In the genomic region with DNA sequence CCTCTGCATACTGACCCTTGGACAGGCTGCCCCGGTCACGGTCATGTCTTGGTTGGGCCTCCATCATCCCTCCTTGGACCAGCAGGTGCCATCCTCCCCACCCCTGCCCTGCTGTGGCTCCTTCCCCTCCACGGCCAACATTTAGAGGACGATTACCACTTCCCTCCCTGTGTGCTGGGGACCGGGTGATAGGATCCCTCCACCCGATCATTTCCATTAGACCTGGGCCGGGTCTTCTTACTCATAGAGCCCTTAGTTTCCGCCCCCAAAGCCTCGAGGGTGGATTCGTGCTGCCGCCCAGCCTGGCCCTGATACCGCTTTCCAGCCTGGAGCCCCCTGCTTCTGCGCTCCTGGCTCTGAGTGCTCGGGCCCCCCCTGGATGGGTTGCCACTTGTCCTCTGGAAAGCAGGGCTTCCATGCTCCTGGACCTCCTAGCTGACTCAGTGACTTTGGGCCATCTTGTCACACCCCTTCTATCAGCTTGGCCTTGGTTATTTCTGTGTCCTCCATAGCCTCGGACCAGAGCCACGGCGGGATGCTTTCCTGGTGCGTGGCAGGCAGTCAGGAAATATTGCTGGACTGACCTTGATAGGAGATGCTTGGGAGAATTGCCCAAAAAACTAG, we compare ENCODE assay signal across 21 cellular contexts.
DNase-seq lines count a peak whose midpoint lies in the region; ATAC-seq and TF ChIP-seq lines count a peak whose summit lies in the region.
"Had no signal": no experiment of that assay in that cellular context is flagged by ENCODE, and none has a peak within 500 bp of the region (broad histone marks: within the 10 kb centered on the region; RNA-seq: fewer than 3 reads in every experiment).

No MANE protein-coding gene starts in this region.

- no peak overlapping the region for H4K91ac ChIP-seq in neuronal stem cell (ENCODE audit: low read depth, low read length, poor library complexity)

- no peak for TF ChIP-seq CTCF in RWPE1 (conservative IDR thresholded peaks at IDR 0.05; ENCODE audit: low read depth)
- TF ChIP-seq CTCF in endodermal cell (conservative IDR thresholded peaks at IDR 0.05), result no peak

- no peak for ATAC-seq in HG02588 (IDR thresholded peaks at IDR 0.05; ENCODE audit: unreplicated experiment)
- no peak for ATAC-seq in stimulated activated memory B cell treated with anti-CD40 and anti-IgM and Interleukin-4, amounts not matched to agents 10 μg/mL and 1 μg/mL and 100 μg/mL, for 72 hours
- ATAC-seq: GM23338 had no signal

- no peaks in the 10 kb centered on the region for H3K36me3 ChIP-seq in BLaER1 treated with 17β-estradiol and CSF1 and Interleukin-3, amounts not matched to agents 10 nM and 100 nM
- peaks cover 11% of the 10 kb centered on the region for H3K36me3 ChIP-seq in endodermal cell (ENCODE audit: control insufficient read depth, insufficient read depth, low read length)
- no peaks in the 10 kb centered on the region for H3K36me3 ChIP-seq in neuronal stem cell (replicated peaks in 1 of 2; ENCODE audit: control insufficient read depth in 2 of 2, insufficient read depth in 2 of 2, low read length in 2 of 2)
- no peaks in the 10 kb centered on the region for H3K36me3 ChIP-seq in CD4-positive, alpha-beta memory T cell (ENCODE audit: insufficient read depth, low read length)
- H3K36me3 ChIP-seq: breast epithelium had no signal

- H3K18ac ChIP-seq in neuronal stem cell (ENCODE audit: low read length), result no peak overlapping the region

- no peak overlapping the region for H2BK12ac ChIP-seq in neuronal stem cell (ENCODE audit: low read length)

- peaks cover 49 to 84% (median 63%) of the 10 kb centered on the region in 10 experiments for H3K4me1 ChIP-seq in BLaER1 treated with 17β-estradiol and CSF1 and Interleukin-3, amounts not matched to agents 10 nM and 100 nM
- H3K4me1 ChIP-seq in endodermal cell (ENCODE audit: control insufficient read depth, insufficient read depth, low read length) (peaks cover 1% of the 10 kb centered on the region), neuronal stem cell (ENCODE audit: control insufficient read depth in 2 of 2, insufficient read depth in 1 of 2, low read depth in 1 of 2, low read length in 2 of 2) (peaks cover 0 to 18% of the 10 kb centered on the region in 2 donors)
- no peaks in the 10 kb centered on the region for H3K4me1 ChIP-seq in CD4-positive, alpha-beta memory T cell (ENCODE audit: insufficient read depth, low read length)

- no peak overlapping the region for H2BK15ac ChIP-seq in neuronal stem cell (ENCODE audit: low read length)

- no peak overlapping the region for H3K27ac Mint-ChIP-seq in endodermal cell
- no peak overlapping the region for H3K27ac Mint-ChIP-seq in CD4-positive, alpha-beta memory T cell
- H3K27ac Mint-ChIP-seq in stimulated activated memory B cell treated with anti-CD40 and anti-IgM and Interleukin-4, amounts not matched to agents 10 μg/mL and 1 μg/mL and 100 μg/mL, for 72 hours, result no peak overlapping the region
- H3K27ac Mint-ChIP-seq: GM23338 had no signal

- no peaks in the 10 kb centered on the region for H3K9me3 ChIP-seq in BLaER1 treated with 17β-estradiol and CSF1 and Interleukin-3, amounts not matched to agents 10 nM and 100 nM (replicated peaks in 1 of 11)
- H3K9me3 ChIP-seq in endodermal cell (ENCODE audit: control insufficient read depth, low read length) (no peaks in the 10 kb centered on the region), neuronal stem cell (replicated peaks in 1 of 2; ENCODE audit: control insufficient read depth in 2 of 2, insufficient read depth in 1 of 2, low read depth in 1 of 2, low read length in 2 of 2) (peaks cover 0 to 2% of the 10 kb centered on the region in 2 donors)
- H3K9me3 ChIP-seq in CD4-positive, alpha-beta memory T cell (ENCODE audit: control insufficient read depth in 1 of 2, low read length in 2 of 2), result no peaks in the 10 kb centered on the region
- H3K9me3 ChIP-seq: breast epithelium, MG63, testis had no signal

- no peak overlapping the region for H3K27ac ChIP-seq in BLaER1 treated with 17β-estradiol and CSF1 and Interleukin-3, amounts not matched to agents 10 nM and 100 nM
- H3K27ac ChIP-seq in RWPE1, result peak overlapping the region; percentile 84
- no peak overlapping the region for H3K27ac ChIP-seq in endodermal cell (ENCODE audit: low read depth, low read length)
- H3K27ac ChIP-seq in neuronal stem cell (replicated peaks; ENCODE audit: low read length), result no peak overlapping the region
- no peak overlapping the region for H3K27ac ChIP-seq in CD4-positive, alpha-beta memory T cell (ENCODE audit: low read depth, low read length)
- H3K27ac ChIP-seq: testis had no signal

- H3K27me3 Mint-ChIP-seq in endodermal cell (ENCODE audit: insufficient read depth), result no peaks in the 10 kb centered on the region
- H3K27me3 Mint-ChIP-seq in CD4-positive, alpha-beta memory T cell, result peaks cover 0 to 1% of the 10 kb centered on the region in 2 donors
- H3K27me3 Mint-ChIP-seq in stimulated activated memory B cell treated with anti-CD40 and anti-IgM and Interleukin-4, amounts not matched to agents 10 μg/mL and 1 μg/mL and 100 μg/mL, for 72 hours, result no peaks in the 10 kb centered on the region

- no peak overlapping the region for H4K8ac ChIP-seq in neuronal stem cell (ENCODE audit: low read depth, low read length)

- no peak overlapping the region for H2AFZ ChIP-seq in neuronal stem cell (ENCODE audit: low read length)
- H2AFZ ChIP-seq: GM23338 had no signal

- H3K36me3 Mint-ChIP-seq in endodermal cell (ENCODE audit: low read depth), result peaks cover 15% of the 10 kb centered on the region
- H3K36me3 Mint-ChIP-seq in CD4-positive, alpha-beta memory T cell, result no peaks in the 10 kb centered on the region
- H3K36me3 Mint-ChIP-seq in stimulated activated memory B cell treated with anti-CD40 and anti-IgM and Interleukin-4, amounts not matched to agents 10 μg/mL and 1 μg/mL and 100 μg/mL, for 72 hours, result peaks cover 17% of the 10 kb centered on the region

- CTCF ChIA-PET in RWPE1 (lab: Yijun Ruan, JAX), result no interaction called here
- CTCF ChIA-PET in CD4-positive, alpha-beta memory T cell (lab: Charles Lee; ENCODE audit: partially characterized antibody), result no interaction called here

- H4K20me1 ChIP-seq in BLaER1 treated with 17β-estradiol and CSF1 and Interleukin-3, amounts not matched to agents 10 nM and 100 nM, result no peaks in the 10 kb centered on the region; a peak in 2 of 22 replicates

- 89 to 90% methylated on average over 15 to 18 of the region's 18 CpGs for WGBS in endodermal cell (ENCODE audit: insufficient coverage in 1 of 2, insufficient read length in 1 of 2), 2 experiments
- WGBS in neuronal stem cell (ENCODE audit: extremely low coverage in 2 of 2, insufficient read length in 2 of 2, insufficient replicate concordance in 1 of 2), 2 donors, result no CpG with 5 or more reads among the region's 18 CpGs

- peak overlapping the region; percentile 3 for H2BK120ac ChIP-seq in neuronal stem cell (ENCODE audit: low read depth, low read length)

- H3K4me3 ChIP-seq in BLaER1 treated with 17β-estradiol and CSF1 and Interleukin-3, amounts not matched to agents 10 nM and 100 nM, result no peak overlapping the region
- H3K4me3 ChIP-seq in endodermal cell (ENCODE audit: low read length), result no peak overlapping the region
- no peak overlapping the region for H3K4me3 ChIP-seq in neuronal stem cell (ENCODE audit: low read length in 2 of 2)
- H3K4me3 ChIP-seq in CD4-positive, alpha-beta memory T cell (ENCODE audit: low read length in 2 of 2), result no peak overlapping the region
- H3K4me3 ChIP-seq: breast epithelium, GM23338, lung, MG63, testis had no signal

- H3K9ac ChIP-seq in BLaER1 treated with 17β-estradiol and CSF1 and Interleukin-3, amounts not matched to agents 10 nM and 100 nM, result no peak overlapping the region
- H3K9ac ChIP-seq in endodermal cell (ENCODE audit: extremely low read depth, low read length, poor library complexity, severe bottlenecking) (no peak overlapping the region), neuronal stem cell (ENCODE audit: low read depth, low read length, poor library complexity) (no peak overlapping the region)

- POLR2A ChIA-PET in RWPE1 (lab: Yijun Ruan, JAX; ENCODE audit: low non-redundant PET), result no interaction called here
- POLR2A ChIA-PET in CD4-positive, alpha-beta memory T cell (lab: Charles Lee; ENCODE audit: partially characterized antibody), result no interaction called here

- H3K79me1 ChIP-seq in neuronal stem cell (ENCODE audit: low read depth, low read length), result no peaks in the 10 kb centered on the region

- peak overlapping the region; percentile 81 for H2AK5ac ChIP-seq in neuronal stem cell (ENCODE audit: low read depth, low read length)

- H3K27me3 ChIP-seq in BLaER1 treated with 17β-estradiol and CSF1 and Interleukin-3, amounts not matched to agents 10 nM and 100 nM, result no peaks in the 10 kb centered on the region
- H3K27me3 ChIP-seq in endodermal cell (ENCODE audit: control insufficient read depth, insufficient read depth, low read length, poor library complexity, severe bottlenecking), result no peaks in the 10 kb centered on the region
- H3K27me3 ChIP-seq in neuronal stem cell (ENCODE audit: control insufficient read depth in 3 of 3, insufficient read depth in 3 of 3, low read depth in 1 of 3, low read length in 3 of 3), result no peaks in the 10 kb centered on the region
- H3K27me3 ChIP-seq in CD4-positive, alpha-beta memory T cell (ENCODE audit: insufficient read depth, low read length), result no peaks in the 10 kb centered on the region
- H3K27me3 ChIP-seq: breast epithelium, MG63, testis had no signal

- intact Hi-C loops in CD4-positive, alpha-beta memory T cell (cut with micrococcal nuclease), result no loop called here

- no peak overlapping the region for H3K4me3 Mint-ChIP-seq in endodermal cell
- H3K4me3 Mint-ChIP-seq in CD4-positive, alpha-beta memory T cell, result no peak overlapping the region
- no peak overlapping the region for H3K4me3 Mint-ChIP-seq in stimulated activated memory B cell treated with anti-CD40 and anti-IgM and Interleukin-4, amounts not matched to agents 10 μg/mL and 1 μg/mL and 100 μg/mL, for 72 hours
- H3K4me3 Mint-ChIP-seq: GM23338 had no signal

- peak overlapping the region; percentile 39 for H3K14ac ChIP-seq in neuronal stem cell (ENCODE audit: low read length)

- no peak overlapping the region for H2BK5ac ChIP-seq in neuronal stem cell (ENCODE audit: low read length)

- no peak overlapping the region for H3K23ac ChIP-seq in neuronal stem cell (ENCODE audit: low read depth, low read length, poor library complexity)

- peaks cover 18% of the 10 kb centered on the region for H3K4me1 Mint-ChIP-seq in endodermal cell
- peaks cover 0 to 3% (median 0%) of the 10 kb centered on the region in 4 donors for H3K4me1 Mint-ChIP-seq in CD4-positive, alpha-beta memory T cell
- peaks cover 44% of the 10 kb centered on the region for H3K4me1 Mint-ChIP-seq in stimulated activated memory B cell treated with anti-CD40 and anti-IgM and Interleukin-4, amounts not matched to agents 10 μg/mL and 1 μg/mL and 100 μg/mL, for 72 hours

- no peak for DNase-seq in RWPE1 (ENCODE audit: low spot score)
- DNase-seq in endodermal cell, result peak; percentile 37
- no peak for DNase-seq in neuronal stem cell (ENCODE audit: low spot score)
- DNase-seq in NCI-H146 (lab: John Stamatoyannopoulos, UW), result no peak
- no peak for DNase-seq in CD4-positive, alpha-beta memory T cell
- DNase-seq: activated CD4-positive, alpha-beta T cell treated with anti-CD3 and anti-CD28 coated beads for 4 hours; activated CD8-positive, alpha-beta memory T cell treated with anti-CD3 and anti-CD28 coated beads for 24 hours; activated T-cell treated with anti-CD3 and anti-CD28 coated beads, Interleukin-2, amount 50 U/mL, for 1 hour; MG63; OCI-M1; retina; SIG-M5; stimulated activated CD4-positive, alpha-beta T cell treated with anti-CD3 and anti-CD28 coated beads, Interleukin-4, amount 100 ng/mL, for 1 hour; stimulated activated naive CD4-positive, alpha-beta T cell; testis had no signal

- no peak overlapping the region for H3K4ac ChIP-seq in neuronal stem cell (ENCODE audit: low read length)

- no peaks in the 10 kb centered on the region for H3K9me3 Mint-ChIP-seq in endodermal cell
- H3K9me3 Mint-ChIP-seq in CD4-positive, alpha-beta memory T cell, result no peaks in the 10 kb centered on the region
- no peaks in the 10 kb centered on the region for H3K9me3 Mint-ChIP-seq in stimulated activated memory B cell treated with anti-CD40 and anti-IgM and Interleukin-4, amounts not matched to agents 10 μg/mL and 1 μg/mL and 100 μg/mL, for 72 hours
- H3K9me3 Mint-ChIP-seq: GM23338 had no signal

- peak overlapping the region; percentile 54 to 82 (median 75) for H3K4me2 ChIP-seq in BLaER1 treated with 17β-estradiol and CSF1 and Interleukin-3, amounts not matched to agents 10 nM and 100 nM
- no peak overlapping the region for H3K4me2 ChIP-seq in neuronal stem cell (ENCODE audit: insufficient read depth, low read length, poor library complexity, severe bottlenecking)
- H3K4me2 ChIP-seq: GM23338 had no signal
